32 cellular contexts compared by ENCODE assay signal in genomic region chr12:24810378-24810777, GRCh38.
"Had no signal": no experiment of that assay in that cellular context is flagged by ENCODE, and none has a peak within 500 bp of the region (broad histone marks: within the 10 kb centered on the region; RNA-seq: fewer than 3 reads in every experiment).

No MANE protein-coding gene starts in this region.

- DNase-seq: hypothalamus; immature natural killer cell; kidney; left colon; left ventricle myocardium inferior; mesendoderm; naive B cell; natural killer cell; nucleus accumbens; pancreas; posterior cingulate gyrus; retina; right cardiac atrium; stimulated activated CD4-positive, alpha-beta T cell treated with anti-CD3 and anti-CD28 coated beads, Interleukin-12 subunit alpha, Interleukin-12 subunit beta, amount 100 ng/mL, for 4 hours; stimulated activated CD4-positive, alpha-beta T cell treated with anti-CD3 and anti-CD28 coated beads, Interleukin-15, amount 100 ng/mL, for 24 hours; stimulated activated CD4-positive, alpha-beta T cell treated with anti-CD3 and anti-CD28 coated beads, Interleukin-2, amount 100 ng/mL, for 24 hours; stimulated activated CD4-positive, alpha-beta T cell treated with anti-CD3 and anti-CD28 coated beads, Interleukin-4, amount 100 ng/mL, for 1 hour; stimulated activated naive B cell treated with anti-CD40 and anti-IgM and Interleukin-4, amounts not matched to agents 10 μg/mL and 1 μg/mL and 100 μg/mL, for 72 hours; stimulated activated naive CD8-positive, alpha-beta T cell treated with anti-CD3 and anti-CD28 coated beads, Interleukin-15, Interleukin-2, amounts not matched to agents 100 U/mL and 50 U/mL, for 24 hours; stomach; testis; thyroid gland; transverse colon; upper lobe of right lung had no signal

- H3K27ac ChIP-seq: left ventricle myocardium inferior, pancreas, prostate gland, skin epidermis, stomach, testis, thyroid gland, transverse colon, upper lobe of right lung had no signal

- H3K4me3 ChIP-seq: left ventricle myocardium inferior, lung, pancreas, prostate gland, skin epidermis, stomach, testis, thyroid gland, transverse colon, upper lobe of right lung had no signal

- H3K4me1 ChIP-seq: left ventricle myocardium inferior, prostate gland, testis had no signal

- ATAC-seq: left colon; natural killer cell; pancreas; right cardiac atrium; sciatic nerve; stimulated activated naive B cell treated with anti-CD40 and anti-IgM and Interleukin-4, amounts not matched to agents 10 μg/mL and 1 μg/mL and 100 μg/mL, for 72 hours; stimulated activated naive CD8-positive, alpha-beta T cell treated with anti-CD3 and anti-CD28 coated beads, Interleukin-15, Interleukin-2, amounts not matched to agents 100 U/mL and 50 U/mL, for 24 hours; upper lobe of right lung had no signal

- H3K9me3 ChIP-seq: pancreas, prostate gland, stomach, testis, thyroid gland, transverse colon, upper lobe of right lung had no signal

- H3K27me3 Mint-ChIP-seq: naive B cell; stimulated activated naive B cell treated with anti-CD40 and anti-IgM and Interleukin-4, amounts not matched to agents 10 μg/mL and 1 μg/mL and 100 μg/mL, for 72 hours had no signal

- H3K36me3 ChIP-seq: left ventricle myocardium inferior, pancreas, prostate gland, stomach, thyroid gland, transverse colon, upper lobe of right lung had no signal

- H3K36me3 Mint-ChIP-seq: immature natural killer cell, naive B cell, natural killer cell had no signal

- H3K4me3 Mint-ChIP-seq: immature natural killer cell; mesothelial cell of epicardium; naive B cell; natural killer cell; neural crest cell; stimulated activated naive B cell treated with anti-CD40 and anti-IgM and Interleukin-4, amounts not matched to agents 10 μg/mL and 1 μg/mL and 100 μg/mL, for 72 hours had no signal

- FAIRE-seq: islet of Langerhans, kidney, pancreas, urothelium cell line had no signal

- H3K27ac Mint-ChIP-seq: immature natural killer cell; mesothelial cell of epicardium; naive B cell; natural killer cell; stimulated activated naive B cell treated with anti-CD40 and anti-IgM and Interleukin-4, amounts not matched to agents 10 μg/mL and 1 μg/mL and 100 μg/mL, for 72 hours had no signal

- H3K27me3 ChIP-seq: pancreas, stomach, testis, thyroid gland, transverse colon, upper lobe of right lung had no signal
